1 cellular context compared by ENCODE assay signal in the genomic region with DNA sequence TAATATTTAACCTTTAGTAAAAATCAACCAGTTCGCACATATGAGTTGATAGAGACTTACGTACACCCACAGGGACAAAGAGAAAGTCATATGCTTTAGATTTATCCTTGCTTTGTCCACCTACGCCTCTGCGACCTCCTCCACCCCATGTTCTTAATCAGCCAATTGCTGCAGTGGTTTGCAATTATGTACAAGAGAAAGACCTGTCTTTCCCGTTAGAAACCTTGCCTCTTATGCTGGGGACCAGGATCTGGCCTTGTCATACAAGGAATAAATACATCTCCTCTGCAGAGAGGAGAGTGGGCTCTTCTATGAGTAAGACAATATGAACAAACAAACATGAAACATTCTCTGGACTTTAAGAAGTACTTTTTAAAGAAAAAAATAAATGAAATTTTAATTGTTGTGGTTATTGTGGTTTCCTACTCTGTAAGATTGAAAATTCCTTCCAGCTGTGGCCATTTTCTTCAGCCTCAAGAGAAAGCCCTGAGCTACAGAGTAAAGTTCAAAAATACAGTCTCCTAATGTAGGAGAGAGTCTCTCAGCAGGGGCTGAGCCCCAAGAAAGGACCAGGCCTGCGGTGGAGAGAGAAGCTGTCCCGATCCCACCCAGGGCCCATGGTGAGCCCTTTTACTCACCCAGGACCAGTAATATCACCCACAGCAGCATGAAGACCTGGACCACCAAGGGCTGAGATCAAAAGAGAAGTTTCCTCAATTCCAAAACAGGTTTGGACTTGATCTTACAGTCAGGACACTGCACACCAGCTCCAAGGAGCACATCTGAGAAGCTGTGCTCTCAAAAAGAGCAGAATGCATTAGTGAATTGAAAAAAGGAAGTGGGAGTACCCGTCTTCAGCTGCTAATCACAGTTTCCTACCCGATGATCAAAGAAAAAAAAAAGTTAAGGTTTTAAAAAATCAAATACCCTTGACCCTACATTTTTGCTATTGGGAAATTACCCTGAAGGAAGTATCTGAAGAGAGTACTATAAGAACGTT.
TF ChIP-seq lines count a peak whose summit lies in the region.

FCRL5 (minus strand) TSS at position 822 of the 1,000 bp plus-strand sequence; CDS start at position 669, 153 bp downstream.

TF ChIP-seq in GM12878, 131 proteins besides CTCF, POLR2A, EP300 and RAD21 (continued from another document and continues in another):
- no peak for TF ChIP-seq ATF3 (IDR thresholded peaks at IDR 0.05; ENCODE audit: borderline replicate concordance, extremely low read depth, low read depth, low read length)
- TF ChIP-seq ZBED1 (IDR thresholded peaks at IDR 0.05; ENCODE audit: borderline replicate concordance), result no peak
- no peak for TF ChIP-seq CHD1 (IDR thresholded peaks at IDR 0.05; ENCODE audit: low read depth, low read length)
- TF ChIP-seq MTA3 (IDR thresholded peaks at IDR 0.05; ENCODE audit: borderline replicate concordance, low read length), result no peak
- no peak for TF ChIP-seq BCLAF1 (IDR thresholded peaks at IDR 0.05)
- no peak for TF ChIP-seq PML (IDR thresholded peaks at IDR 0.05; ENCODE audit: low read length)
- no peak for TF ChIP-seq ZNF207 (IDR thresholded peaks at IDR 0.05; ENCODE audit: borderline replicate concordance)
- TF ChIP-seq NBN (IDR thresholded peaks at IDR 0.05), result 0 out of 2 replicates have a peak, but pooled peaks have one; percentile 42
- no peak for TF ChIP-seq SP1 (IDR thresholded peaks at IDR 0.05; ENCODE audit: low read depth, low read length)
- no peak for TF ChIP-seq MYC (IDR thresholded peaks at IDR 0.05; ENCODE audit: insufficient read depth, insufficient read length, insufficient replicate concordance, low read length, severe bottlenecking)
- TF ChIP-seq SMARCA5 (IDR thresholded peaks at IDR 0.05), result no peak
- no peak for TF ChIP-seq ELK1 (IDR thresholded peaks at IDR 0.05; ENCODE audit: low read depth, low read length)
- TF ChIP-seq, protein P1, sequence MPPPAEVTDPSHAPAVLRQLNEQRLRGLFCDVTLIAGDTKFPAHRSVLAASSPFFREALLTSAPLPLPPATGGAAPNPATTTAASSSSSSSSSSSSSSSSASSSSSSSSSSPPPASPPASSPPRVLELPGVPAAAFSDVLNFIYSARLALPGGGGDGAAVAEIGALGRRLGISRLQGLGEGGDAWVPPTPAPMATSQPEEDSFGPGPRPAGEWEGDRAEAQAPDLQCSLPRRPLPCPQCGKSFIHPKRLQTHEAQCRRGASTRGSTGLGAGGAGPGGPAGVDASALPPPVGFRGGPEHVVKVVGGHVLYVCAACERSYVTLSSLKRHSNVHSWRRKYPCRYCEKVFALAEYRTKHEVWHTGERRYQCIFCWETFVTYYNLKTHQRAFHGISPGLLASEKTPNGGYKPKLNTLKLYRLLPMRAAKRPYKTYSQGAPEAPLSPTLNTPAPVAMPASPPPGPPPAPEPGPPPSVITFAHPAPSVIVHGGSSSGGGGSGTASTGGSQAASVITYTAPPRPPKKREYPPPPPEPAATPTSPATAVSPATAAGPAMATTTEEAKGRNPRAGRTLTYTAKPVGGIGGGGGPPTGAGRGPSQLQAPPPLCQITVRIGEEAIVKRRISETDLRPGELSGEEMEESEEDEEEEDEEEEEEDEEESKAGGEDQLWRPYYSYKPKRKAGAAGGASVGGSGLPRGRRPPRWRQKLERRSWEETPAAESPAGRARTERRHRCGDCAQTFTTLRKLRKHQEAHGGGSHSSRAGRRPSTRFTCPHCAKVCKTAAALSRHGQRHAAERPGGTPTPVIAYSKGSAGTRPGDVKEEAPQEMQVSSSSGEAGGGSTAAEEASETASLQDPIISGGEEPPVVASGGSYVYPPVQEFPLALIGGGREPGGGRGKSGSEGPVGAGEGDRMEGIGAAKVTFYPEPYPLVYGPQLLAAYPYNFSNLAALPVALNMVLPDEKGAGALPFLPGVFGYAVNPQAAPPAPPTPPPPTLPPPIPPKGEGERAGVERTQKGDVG (CRISPR knock-in tag; IDR thresholded peaks at IDR 0.05), result no peak
- TF ChIP-seq, protein P2, sequence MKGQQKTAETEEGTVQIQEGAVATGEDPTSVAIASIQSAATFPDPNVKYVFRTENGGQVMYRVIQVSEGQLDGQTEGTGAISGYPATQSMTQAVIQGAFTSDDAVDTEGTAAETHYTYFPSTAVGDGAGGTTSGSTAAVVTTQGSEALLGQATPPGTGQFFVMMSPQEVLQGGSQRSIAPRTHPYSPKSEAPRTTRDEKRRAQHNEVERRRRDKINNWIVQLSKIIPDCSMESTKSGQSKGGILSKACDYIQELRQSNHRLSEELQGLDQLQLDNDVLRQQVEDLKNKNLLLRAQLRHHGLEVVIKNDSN (IDR thresholded peaks at IDR 0.05; ENCODE audit: borderline replicate concordance, extremely low read length, insufficient read depth, low read depth, low read length), result no peak
- peak; percentile 75; the same call in 1 of the 2 replicates for TF ChIP-seq ZNF384 (IDR thresholded peaks at IDR 0.05; ENCODE audit: borderline replicate concordance, low read depth, low read length)
- TF ChIP-seq CREM (IDR thresholded peaks at IDR 0.05; ENCODE audit: low read depth), result no peak
- no peak for TF ChIP-seq CUX1 (IDR thresholded peaks at IDR 0.05; ENCODE audit: insufficient replicate concordance, low read depth, low read length)
- no peak for TF ChIP-seq CBX5 (IDR thresholded peaks at IDR 0.05; ENCODE audit: low read depth)
- TF ChIP-seq WRNIP1 (IDR thresholded peaks at IDR 0.05; ENCODE audit: borderline replicate concordance, low read depth, low read length), result no peak
- TF ChIP-seq ZNF622 (IDR thresholded peaks at IDR 0.05), result no peak
- peak; percentile 82; the same call in 1 of the 2 replicates for TF ChIP-seq CBFB (IDR thresholded peaks at IDR 0.05; ENCODE audit: low read depth)
- TF ChIP-seq BRCA1 (IDR thresholded peaks at IDR 0.05; ENCODE audit: low read depth, low read length), result no peak
- TF ChIP-seq, protein P3, sequence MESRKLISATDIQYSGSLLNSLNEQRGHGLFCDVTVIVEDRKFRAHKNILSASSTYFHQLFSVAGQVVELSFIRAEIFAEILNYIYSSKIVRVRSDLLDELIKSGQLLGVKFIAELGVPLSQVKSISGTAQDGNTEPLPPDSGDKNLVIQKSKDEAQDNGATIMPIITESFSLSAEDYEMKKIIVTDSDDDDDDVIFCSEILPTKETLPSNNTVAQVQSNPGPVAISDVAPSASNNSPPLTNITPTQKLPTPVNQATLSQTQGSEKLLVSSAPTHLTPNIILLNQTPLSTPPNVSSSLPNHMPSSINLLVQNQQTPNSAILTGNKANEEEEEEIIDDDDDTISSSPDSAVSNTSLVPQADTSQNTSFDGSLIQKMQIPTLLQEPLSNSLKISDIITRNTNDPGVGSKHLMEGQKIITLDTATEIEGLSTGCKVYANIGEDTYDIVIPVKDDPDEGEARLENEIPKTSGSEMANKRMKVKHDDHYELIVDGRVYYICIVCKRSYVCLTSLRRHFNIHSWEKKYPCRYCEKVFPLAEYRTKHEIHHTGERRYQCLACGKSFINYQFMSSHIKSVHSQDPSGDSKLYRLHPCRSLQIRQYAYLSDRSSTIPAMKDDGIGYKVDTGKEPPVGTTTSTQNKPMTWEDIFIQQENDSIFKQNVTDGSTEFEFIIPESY (IDR thresholded peaks at IDR 0.05), result no peak
- TF ChIP-seq, protein P4, sequence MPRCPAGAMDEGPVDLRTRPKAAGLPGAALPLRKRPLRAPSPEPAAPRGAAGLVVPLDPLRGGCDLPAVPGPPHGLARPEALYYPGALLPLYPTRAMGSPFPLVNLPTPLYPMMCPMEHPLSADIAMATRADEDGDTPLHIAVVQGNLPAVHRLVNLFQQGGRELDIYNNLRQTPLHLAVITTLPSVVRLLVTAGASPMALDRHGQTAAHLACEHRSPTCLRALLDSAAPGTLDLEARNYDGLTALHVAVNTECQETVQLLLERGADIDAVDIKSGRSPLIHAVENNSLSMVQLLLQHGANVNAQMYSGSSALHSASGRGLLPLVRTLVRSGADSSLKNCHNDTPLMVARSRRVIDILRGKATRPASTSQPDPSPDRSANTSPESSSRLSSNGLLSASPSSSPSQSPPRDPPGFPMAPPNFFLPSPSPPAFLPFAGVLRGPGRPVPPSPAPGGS (IDR thresholded peaks at IDR 0.05; ENCODE audit: borderline replicate concordance, insufficient read depth, low read depth, low read length, poor library complexity, severe bottlenecking), result no peak
- TF ChIP-seq HCFC1 (IDR thresholded peaks at IDR 0.05; ENCODE audit: low read length), result no peak
- TF ChIP-seq CHD4 (IDR thresholded peaks at IDR 0.05), result no peak
- no peak for TF ChIP-seq SIN3A (IDR thresholded peaks at IDR 0.05; ENCODE audit: low read depth, low read length)
- TF ChIP-seq STAT1 (conservative IDR thresholded peaks at IDR 0.05), result no peak
